Comparison of ENCODE assay signal across 1 cellular context in genomic region chr2:5734866-5735861, GRCh38.
TF ChIP-seq lines count a peak whose summit lies in the region.

No MANE protein-coding gene starts in this region.

TF ChIP-seq in H1, 55 proteins besides CTCF, POLR2A, EP300 and RAD21:
- TF ChIP-seq CREB1 (IDR thresholded peaks at IDR 0.05) (no peak), FOSL1 (IDR thresholded peaks at IDR 0.05; ENCODE audit: insufficient read depth, low read depth, low read length) (no peak), CBX5 (IDR thresholded peaks at IDR 0.05; ENCODE audit: low read depth, low read length) (no peak), KDM5A (IDR thresholded peaks at IDR 0.05; ENCODE audit: low read length) (no peak), SIN3A (conservative IDR thresholded peaks at IDR 0.05 in 1 of 2, IDR thresholded peaks at IDR 0.05 in 1 of 2; ENCODE audit: low read depth in 1 of 2, low read length in 2 of 2) (no peak), SP4 (IDR thresholded peaks at IDR 0.05; ENCODE audit: low read length) (no peak), RFX5 (IDR thresholded peaks at IDR 0.05; ENCODE audit: borderline replicate concordance, low read depth, low read length) (no peak), RNF2 (IDR thresholded peaks at IDR 0.05; ENCODE audit: borderline replicate concordance, low read depth, low read length, missing control alignments, poor library complexity, severe bottlenecking) (no peak), POLR2AphosphoS5 (IDR thresholded peaks at IDR 0.05; ENCODE audit: low read depth, low read length) (no peak), KDM4A (IDR thresholded peaks at IDR 0.05; ENCODE audit: low read depth, low read length, severe bottlenecking) (no peak), BRCA1 (IDR thresholded peaks at IDR 0.05; ENCODE audit: low read depth, low read length) (no peak), GTF2F1 (IDR thresholded peaks at IDR 0.05; ENCODE audit: borderline replicate concordance, low read depth, low read length) (no peak), BCL11A (IDR thresholded peaks at IDR 0.05; ENCODE audit: low read depth in 2 of 2, low read length in 2 of 2) (no peak), SUZ12 (IDR thresholded peaks at IDR 0.05; ENCODE audit: low read length) (no peak), CBX8 (IDR thresholded peaks at IDR 0.05; ENCODE audit: borderline replicate concordance, low read depth, low read length) (no peak)
